In genomic region chr5:79666758-79667157, GRCh38 we compare ENCODE assay signal across 26 cellular contexts. TPM values are rescaled to one million over a fixed set of nuclear protein-coding genes. Genes with fewer than 3 reads are reported as not detected.
DNase-seq lines count a peak whose midpoint lies in the region; ATAC-seq, FAIRE-seq and TF ChIP-seq lines count a peak whose summit lies in the region.
"Had no signal": no experiment of that assay in that cellular context is flagged by ENCODE, and none has a peak within 500 bp of the region (broad histone marks: within the 10 kb centered on the region; RNA-seq: fewer than 3 reads in every experiment).

No MANE protein-coding gene starts in this region.

- H3K27ac Mint-ChIP-seq in central memory CD8-positive, alpha-beta T cell (ENCODE audit: low read depth), result peak overlapping the region; percentile 46
- H3K27ac Mint-ChIP-seq in activated naive CD4-positive, alpha-beta T cell treated with anti-CD3 and anti-CD28 coated beads for 36 hours, result no peak overlapping the region
- H3K27ac Mint-ChIP-seq: activated naive CD8-positive, alpha-beta T cell treated with anti-CD3 and anti-CD28 coated beads, Interleukin-2, amount 50 U/mL, for 24 hours; dendritic cell treated with granulocyte-macrophage colony-stimulating factor and Interleukin-4, amounts not matched to agents 40 ng/mL and 50 ng/mL, for 4 days had no signal

- CTCF ChIA-PET in activated naive CD4-positive, alpha-beta T cell treated with anti-CD3 and anti-CD28 coated beads for 36 hours (lab: Charles Lee), result no interaction called here

- no peak for ATAC-seq in central memory CD8-positive, alpha-beta T cell (replicated peaks; ENCODE audit: extremely low read depth, poor library complexity, severe bottlenecking)
- ATAC-seq in HG03378 (IDR thresholded peaks at IDR 0.05; ENCODE audit: unreplicated experiment), result no peak
- no peak for ATAC-seq in HG03135 (IDR thresholded peaks at IDR 0.05; ENCODE audit: unreplicated experiment)
- ATAC-seq: activated naive CD8-positive, alpha-beta T cell treated with anti-CD3 and anti-CD28 coated beads, Interleukin-2, amount 50 U/mL, for 24 hours; pancreas; Right ventricle myocardium inferior had no signal

- no peak for TF ChIP-seq POLR2A in H54 (IDR thresholded peaks at IDR 0.05; ENCODE audit: low read depth, low read length)

- H3K4me3 Mint-ChIP-seq in central memory CD8-positive, alpha-beta T cell, result no peak overlapping the region
- H3K4me3 Mint-ChIP-seq in activated naive CD4-positive, alpha-beta T cell treated with anti-CD3 and anti-CD28 coated beads for 36 hours, result no peak overlapping the region
- H3K4me3 Mint-ChIP-seq: activated naive CD8-positive, alpha-beta T cell treated with anti-CD3 and anti-CD28 coated beads, Interleukin-2, amount 50 U/mL, for 24 hours; dendritic cell treated with granulocyte-macrophage colony-stimulating factor and Interleukin-4, amounts not matched to agents 40 ng/mL and 50 ng/mL, for 4 days; naive B cell had no signal

- H3K9me3 Mint-ChIP-seq in central memory CD8-positive, alpha-beta T cell, result no peaks in the 10 kb centered on the region
- no peaks in the 10 kb centered on the region for H3K9me3 Mint-ChIP-seq in activated naive CD4-positive, alpha-beta T cell treated with anti-CD3 and anti-CD28 coated beads for 36 hours
- H3K9me3 Mint-ChIP-seq: activated naive CD8-positive, alpha-beta T cell treated with anti-CD3 and anti-CD28 coated beads, Interleukin-2, amount 50 U/mL, for 24 hours; dendritic cell treated with granulocyte-macrophage colony-stimulating factor and Interleukin-4, amounts not matched to agents 40 ng/mL and 50 ng/mL, for 4 days had no signal

- no peaks in the 10 kb centered on the region for H3K27me3 Mint-ChIP-seq in central memory CD8-positive, alpha-beta T cell
- H3K27me3 Mint-ChIP-seq in activated naive CD4-positive, alpha-beta T cell treated with anti-CD3 and anti-CD28 coated beads for 36 hours (ENCODE audit: low read depth), result no peaks in the 10 kb centered on the region
- H3K27me3 Mint-ChIP-seq: activated naive CD8-positive, alpha-beta T cell treated with anti-CD3 and anti-CD28 coated beads, Interleukin-2, amount 50 U/mL, for 24 hours; dendritic cell treated with granulocyte-macrophage colony-stimulating factor and Interleukin-4, amounts not matched to agents 40 ng/mL and 50 ng/mL, for 4 days; naive B cell had no signal

- DNase-seq in Ammon's horn (ENCODE audit: low spot score), result peak; percentile 28
- DNase-seq in H54 (ENCODE audit: insufficient read length, low spot score), result no peak
- no peak for DNase-seq in central memory CD8-positive, alpha-beta T cell (ENCODE audit: low spot score in 2 of 2)
- peak; percentile 60 for DNase-seq in medulla oblongata (ENCODE audit: extremely low spot score)
- DNase-seq in activated naive CD4-positive, alpha-beta T cell treated with anti-CD3 and anti-CD28 coated beads for 36 hours, result no peak
- DNase-seq in NOMO-1 treated with dmso at 0.1 percent for 144 hours (lab: John Stamatoyannopoulos, UW; ENCODE audit: unreplicated experiment), result no peak
- DNase-seq: ACHN; activated CD4-positive, alpha-beta T cell treated with anti-CD3 and anti-CD28 coated beads for 48 hours; activated naive CD8-positive, alpha-beta T cell treated with anti-CD3 and anti-CD28 coated beads, Interleukin-2, amount 50 U/mL, for 24 hours; Calu3; naive B cell; NCI-H1105; NCI-H2107; NCI-H510A treated with DMSO at 0.1 percent for 48 hours; pancreas; stimulated activated CD4-positive, alpha-beta T cell treated with anti-CD3 and anti-CD28 coated beads, Interleukin-2, amount 100 ng/mL, for 24 hours; stimulated activated naive CD4-positive, alpha-beta T cell treated with Interleukin-2 at 50 U/mL for 16 hours had no signal

- H3K4me1 Mint-ChIP-seq in central memory CD8-positive, alpha-beta T cell, result peaks cover 12% of the 10 kb centered on the region
- peaks cover 11% of the 10 kb centered on the region for H3K4me1 Mint-ChIP-seq in activated naive CD4-positive, alpha-beta T cell treated with anti-CD3 and anti-CD28 coated beads for 36 hours (ENCODE audit: low read depth)
- H3K4me1 Mint-ChIP-seq: naive B cell had no signal

- FAIRE-seq in H54 (lab: Jason Lieb, UNC), result peak; percentile 6
- FAIRE-seq: endothelial cell of umbilical vein, G401.6, GM12892, keratinocyte, pancreas, TTC549 had no signal

- intact Hi-C loops in activated naive CD4-positive, alpha-beta T cell treated with anti-CD3 and anti-CD28 coated beads for 36 hours (cut with micrococcal nuclease), result no loop called here

- peaks cover 21% of the 10 kb centered on the region for H3K36me3 Mint-ChIP-seq in central memory CD8-positive, alpha-beta T cell (ENCODE audit: insufficient read depth)
- peaks cover 27% of the 10 kb centered on the region for H3K36me3 Mint-ChIP-seq in activated naive CD4-positive, alpha-beta T cell treated with anti-CD3 and anti-CD28 coated beads for 36 hours (ENCODE audit: low read depth)

RNA-seq across cellular contexts. Expression of gene CMYA5, which starts 22.9 kb away (rescaled TPM):
- under 1 TPM; 0.05 to 0.07 TPM for total RNA-seq in activated naive CD4-positive, alpha-beta T cell treated with anti-CD3 and anti-CD28 coated beads for 36 hours

RNA-seq across cellular contexts. Expression of gene TENT2, which starts 54.5 kb away (rescaled TPM):
- 10 to 100 TPM; 64.0 to 70.1 TPM for total RNA-seq in activated naive CD4-positive, alpha-beta T cell treated with anti-CD3 and anti-CD28 coated beads for 36 hours

Comparison
In these comparisons a context has a peak if more than half of its experiments do, and no peak if none do; other contexts are left out.
1. DNase-seq: peak in Ammon's horn (single experiment) and medulla oblongata (single experiment); none in H54 (single experiment), central memory CD8-positive, alpha-beta T cell (0 of 2), activated naive CD4-positive, alpha-beta T cell treated with anti-CD3 and anti-CD28 coated beads for 36 hours (single experiment) and NOMO-1 treated with dmso at 0.1 percent for 144 hours (single experiment).